13 cellular contexts compared by ENCODE assay signal in genomic region chr2:214575030-214575949, GRCh38.
DNase-seq lines count a peak whose midpoint lies in the region; ATAC-seq and TF ChIP-seq lines count a peak whose summit lies in the region.
"Had no signal": no experiment of that assay in that cellular context is flagged by ENCODE, and none has a peak within 500 bp of the region (broad histone marks: within the 10 kb centered on the region; RNA-seq: fewer than 3 reads in every experiment).

No MANE protein-coding gene starts in this region.

- no peaks in the 10 kb centered on the region for H4K20me1 ChIP-seq in PC-3 (ENCODE audit: low read length)

- BruUV-seq in PC-3 (replicated peaks; lab: Mats Ljungman, UMichigan): no TSS peak

- H3K27me3 Mint-ChIP-seq in activated CD4-positive, alpha-beta T cell treated with anti-CD3 and anti-CD28 coated beads for 36 hours: peaks cover 10% of the 10 kb centered on the region
- no peaks in the 10 kb centered on the region for H3K27me3 Mint-ChIP-seq in activated CD4-positive, alpha-beta T cell treated with anti-CD3 and anti-CD28 coated beads, Interleukin-2, amount 10 ng/mL, durations not matched to agents 7 days and 5 days

- peak; percentile 6 for DNase-seq in activated CD4-positive, alpha-beta T cell treated with anti-CD3 and anti-CD28 coated beads for 36 hours
- no peak for DNase-seq in activated CD4-positive, alpha-beta T cell treated with anti-CD3 and anti-CD28 coated beads, Interleukin-2, amount 10 ng/mL, durations not matched to agents 7 days and 5 days
- peak; percentile 25 for DNase-seq in PC-3
- peak in 44 of 51 donors; percentile 1 to 84 (median 54) for DNase-seq in hypothalamus (lab: John Stamatoyannopoulos, UW)
- peak in 48 of 49 donors; percentile 4 to 87 (median 60) for DNase-seq in substantia nigra (lab: John Stamatoyannopoulos, UW)
- DNase-seq in activated CD4-positive, CD25-positive, alpha-beta regulatory T cell (lab: John Stamatoyannopoulos, UW): no peak
- DNase-seq in esophagus squamous epithelium (lab: John Stamatoyannopoulos, UW): no peak
- DNase-seq in activated effector memory CD4-positive, alpha-beta T cell treated with anti-CD3 and anti-CD28 coated beads, Interleukin-2, amount 50 U/mL, for 16 hours: no peak
- DNase-seq: activated CD4-positive, alpha-beta T cell treated with anti-CD3 and anti-CD28 coated beads for 4 hours; H7; left ventricle myocardium inferior; tibial artery had no signal

- no peaks in the 10 kb centered on the region for H3K79me2 ChIP-seq in PC-3 (ENCODE audit: low read length)

- no peaks in the 10 kb centered on the region for H3K9me3 Mint-ChIP-seq in activated CD4-positive, alpha-beta T cell treated with anti-CD3 and anti-CD28 coated beads for 36 hours (ENCODE audit: low read depth)
- no peaks in the 10 kb centered on the region for H3K9me3 Mint-ChIP-seq in activated CD4-positive, alpha-beta T cell treated with anti-CD3 and anti-CD28 coated beads, Interleukin-2, amount 10 ng/mL, durations not matched to agents 7 days and 5 days
- H3K9me3 Mint-ChIP-seq: T-helper 1 cell treated with Interleukin-12 subunit alpha and Interleukin-12 subunit beta and Interleukin-4 antibody, amounts not matched to agents 30 μg/mL and 1 μg/mL, for 36 hours had no signal

- no peaks in the 10 kb centered on the region for H3K9me2 ChIP-seq in PC-3 (replicated peaks; ENCODE audit: low read length)

- H3K36me3 ChIP-seq in PC-3 (ENCODE audit: low read depth, low read length) (no peaks in the 10 kb centered on the region), esophagus squamous epithelium (no peaks in the 10 kb centered on the region)
- H3K36me3 ChIP-seq: left ventricle myocardium inferior, tibial artery had no signal

- peaks cover 4% of the 10 kb centered on the region for H3K4me1 Mint-ChIP-seq in activated CD4-positive, alpha-beta T cell treated with anti-CD3 and anti-CD28 coated beads for 36 hours
- H3K4me1 Mint-ChIP-seq in activated CD4-positive, alpha-beta T cell treated with anti-CD3 and anti-CD28 coated beads, Interleukin-2, amount 10 ng/mL, durations not matched to agents 7 days and 5 days: no peaks in the 10 kb centered on the region

- TF ChIP-seq POLR2A in esophagus squamous epithelium (IDR thresholded peaks at IDR 0.05): no peak

- TF ChIP-seq CTCF in PC-3 (conservative IDR thresholded peaks at IDR 0.05; ENCODE audit: low read depth, low read length): no peak
- no peak for TF ChIP-seq CTCF in esophagus squamous epithelium (IDR thresholded peaks at IDR 0.05)

- H3K9me3 ChIP-seq in PC-3 (ENCODE audit: low read length) (no peaks in the 10 kb centered on the region), esophagus squamous epithelium (no peaks in the 10 kb centered on the region)
- H3K9me3 ChIP-seq: left ventricle myocardium inferior, tibial artery had no signal

- H3K27ac ChIP-seq in PC-3 (ENCODE audit: low read length): no peak overlapping the region
- peak overlapping the region; percentile 53 for H3K27ac ChIP-seq in substantia nigra (ENCODE audit: low read depth, low read length, poor library complexity, severe bottlenecking)
- H3K27ac ChIP-seq in esophagus squamous epithelium: no peak overlapping the region
- H3K27ac ChIP-seq: left ventricle myocardium inferior had no signal

- H3K36me3 Mint-ChIP-seq in activated CD4-positive, alpha-beta T cell treated with anti-CD3 and anti-CD28 coated beads for 36 hours (ENCODE audit: low read depth): no peaks in the 10 kb centered on the region
- no peaks in the 10 kb centered on the region for H3K36me3 Mint-ChIP-seq in activated CD4-positive, alpha-beta T cell treated with anti-CD3 and anti-CD28 coated beads, Interleukin-2, amount 10 ng/mL, durations not matched to agents 7 days and 5 days (ENCODE audit: low read depth)

- CTCF ChIA-PET in activated CD4-positive, alpha-beta T cell treated with anti-CD3 and anti-CD28 coated beads for 36 hours (lab: Charles Lee): interaction anchor here (0.6 to 0.7 kb wide), 2 partner anchors 13 to 39 kb away, joined by 3 to 4 read pairs; no protein-coding TSS in a partner anchor
- CTCF ChIA-PET in activated CD4-positive, alpha-beta T cell treated with anti-CD3 and anti-CD28 coated beads, Interleukin-2, amount 10 ng/mL, durations not matched to agents 7 days and 5 days (lab: Charles Lee): no interaction called here
- CTCF ChIA-PET in PC-3 (lab: Charles Lee): no interaction called here

- H3K27ac Mint-ChIP-seq in activated CD4-positive, alpha-beta T cell treated with anti-CD3 and anti-CD28 coated beads for 36 hours: no peak overlapping the region
- no peak overlapping the region for H3K27ac Mint-ChIP-seq in activated CD4-positive, alpha-beta T cell treated with anti-CD3 and anti-CD28 coated beads, Interleukin-2, amount 10 ng/mL, durations not matched to agents 7 days and 5 days
- H3K27ac Mint-ChIP-seq: T-helper 1 cell treated with Interleukin-12 subunit alpha and Interleukin-12 subunit beta and Interleukin-4 antibody, amounts not matched to agents 30 μg/mL and 1 μg/mL, for 36 hours had no signal

- H3K4me3 ChIP-seq in PC-3 (ENCODE audit: low read length) (no peak overlapping the region), esophagus squamous epithelium (no peak overlapping the region)
- H3K4me3 ChIP-seq: left ventricle myocardium inferior, tibial artery had no signal

- intact Hi-C loops in activated CD4-positive, alpha-beta T cell treated with anti-CD3 and anti-CD28 coated beads for 36 hours (cut with DNase I, micrococcal nuclease): no loop called here
- intact Hi-C loops in PC-3 (cut with micrococcal nuclease) (no loop called here), esophagus squamous epithelium (cut with DNase I) (no loop called here)

- no peak overlapping the region for H3K9ac ChIP-seq in PC-3 (ENCODE audit: low read length)

- POLR2A ChIA-PET in activated CD4-positive, alpha-beta T cell treated with anti-CD3 and anti-CD28 coated beads for 36 hours (lab: Charles Lee): no interaction called here
- POLR2A ChIA-PET in activated CD4-positive, alpha-beta T cell treated with anti-CD3 and anti-CD28 coated beads, Interleukin-2, amount 10 ng/mL, durations not matched to agents 7 days and 5 days (lab: Charles Lee): no interaction called here
- POLR2A ChIA-PET in PC-3 (lab: Charles Lee; ENCODE audit: unreplicated experiment): no interaction called here

- no peak overlapping the region for H3K4me3 Mint-ChIP-seq in activated CD4-positive, alpha-beta T cell treated with anti-CD3 and anti-CD28 coated beads for 36 hours
- H3K4me3 Mint-ChIP-seq in activated CD4-positive, alpha-beta T cell treated with anti-CD3 and anti-CD28 coated beads, Interleukin-2, amount 10 ng/mL, durations not matched to agents 7 days and 5 days: no peak overlapping the region
- H3K4me3 Mint-ChIP-seq: T-helper 1 cell treated with Interleukin-12 subunit alpha and Interleukin-12 subunit beta and Interleukin-4 antibody, amounts not matched to agents 30 μg/mL and 1 μg/mL, for 36 hours had no signal

- no peaks in the 10 kb centered on the region for H3F3A ChIP-seq in PC-3 (ENCODE audit: low read length, unreplicated experiment)

- H3K27me3 ChIP-seq in PC-3 (ENCODE audit: low read length): no peaks in the 10 kb centered on the region
- no peaks in the 10 kb centered on the region for H3K27me3 ChIP-seq in esophagus squamous epithelium
- H3K27me3 ChIP-seq: tibial artery had no signal

- no peak overlapping the region for H2AFZ ChIP-seq in PC-3 (ENCODE audit: low read length)

- ATAC-seq in activated CD4-positive, alpha-beta T cell treated with anti-CD3 and anti-CD28 coated beads for 36 hours: no peak
- ATAC-seq in PC-3: no peak

- no peaks in the 10 kb centered on the region; the same call in 1 of the 2 replicates for H3K4me1 ChIP-seq in PC-3 (ENCODE audit: insufficient read depth, low read length)
- H3K4me1 ChIP-seq in esophagus squamous epithelium: no peaks in the 10 kb centered on the region
- H3K4me1 ChIP-seq: left ventricle myocardium inferior had no signal

- 58 to 59% methylated on average over 13 of the region's 13 CpGs for WGBS in esophagus squamous epithelium, 2 donors

- H3K4me2 ChIP-seq in PC-3 (ENCODE audit: low read length): no peak overlapping the region

Comparison
In these comparisons a context has a peak if more than half of its experiments do, and no peak if none do; other contexts are left out.
1. DNase-seq: peak in activated CD4-positive, alpha-beta T cell treated with anti-CD3 and anti-CD28 coated beads for 36 hours (single experiment), PC-3 (single experiment), hypothalamus (44 of 51) and substantia nigra (48 of 49); none in activated CD4-positive, alpha-beta T cell treated with anti-CD3 and anti-CD28 coated beads, Interleukin-2, amount 10 ng/mL, durations not matched to agents 7 days and 5 days (single experiment), activated CD4-positive, CD25-positive, alpha-beta regulatory T cell (0 of 4), esophagus squamous epithelium (single experiment) and activated effector memory CD4-positive, alpha-beta T cell treated with anti-CD3 and anti-CD28 coated beads, Interleukin-2, amount 50 U/mL, for 16 hours (single experiment).